In genomic region chr20:6697228-6697972, GRCh38 we compare ENCODE assay signal across 29 cellular contexts.
DNase-seq lines count a peak whose midpoint lies in the region; ATAC-seq, FAIRE-seq and TF ChIP-seq lines count a peak whose summit lies in the region.
"Had no signal": no experiment of that assay in that cellular context is flagged by ENCODE, and none has a peak within 500 bp of the region (broad histone marks: within the 10 kb centered on the region; RNA-seq: fewer than 3 reads in every experiment).

No MANE protein-coding gene starts in this region.

- POLR2A ChIA-PET in PC-9 (lab: Charles Lee; ENCODE audit: unreplicated experiment) = no interaction called here

- peaks cover 0 to 47% (median 0%) of the 10 kb centered on the region in 11 experiments; a peak in 4 of 22 replicates for H3K27me3 ChIP-seq in BLaER1 treated with 17β-estradiol and CSF1 and Interleukin-3, amounts not matched to agents 10 nM and 100 nM
- H3K27me3 ChIP-seq in PC-9 (ENCODE audit: insufficient read depth, low read depth) (no peaks in the 10 kb centered on the region), foreskin keratinocyte (no peaks in the 10 kb centered on the region), mammary epithelial cell (ENCODE audit: insufficient read depth, low read length) (no peaks in the 10 kb centered on the region)
- H3K27me3 ChIP-seq: Peyer's patch, SJSA1, suprapubic skin, uterus had no signal

- TF ChIP-seq CTCF in PC-9 (conservative IDR thresholded peaks at IDR 0.05) (no peak), foreskin keratinocyte (conservative IDR thresholded peaks at IDR 0.05) (no peak), mammary epithelial cell (conservative IDR thresholded peaks at IDR 0.05 in 1 of 2, IDR thresholded peaks at IDR 0.05 in 1 of 2; ENCODE audit: extremely low read depth in 1 of 2, insufficient read depth in 1 of 2, low read depth in 1 of 2, low read length in 2 of 2) (no peak)

- peaks cover 0 to 22% (median 6%) of the 10 kb centered on the region in 11 experiments; a peak in 11 of 22 replicates for H3K9me3 ChIP-seq in BLaER1 treated with 17β-estradiol and CSF1 and Interleukin-3, amounts not matched to agents 10 nM and 100 nM (replicated peaks in 1 of 11)
- H3K9me3 ChIP-seq in PC-9 (ENCODE audit: insufficient read depth, low read depth) = no peaks in the 10 kb centered on the region
- no peaks in the 10 kb centered on the region for H3K9me3 ChIP-seq in mammary epithelial cell (replicated peaks; ENCODE audit: insufficient read depth, low read length)
- H3K9me3 ChIP-seq: left ventricle myocardium inferior, Peyer's patch, SJSA1, suprapubic skin, uterus had no signal

- CTCF ChIA-PET in PC-9 (lab: Charles Lee) = no interaction called here
- CTCF ChIA-PET in mammary epithelial cell (lab: Charles Lee; ENCODE audit: low non-redundant PET) = interaction anchor here (0.7 kb wide), 1 partner anchor 109 kb away, joined by 6 read pairs; no protein-coding TSS in a partner anchor

- peaks cover 0 to 18% (median 0%) of the 10 kb centered on the region in 11 experiments; a peak in 4 of 22 replicates for H4K20me1 ChIP-seq in BLaER1 treated with 17β-estradiol and CSF1 and Interleukin-3, amounts not matched to agents 10 nM and 100 nM
- H4K20me1 ChIP-seq in PC-9 (ENCODE audit: insufficient read depth) (no peaks in the 10 kb centered on the region), mammary epithelial cell (ENCODE audit: insufficient read depth, low read length) (no peaks in the 10 kb centered on the region)

- peaks cover 6% of the 10 kb centered on the region; the same call in 1 of the 2 replicates for H3F3A ChIP-seq in PC-9 (ENCODE audit: insufficient read depth, low read depth)

- no peak for FAIRE-seq in RCC 7860 (lab: Jason Lieb, UNC)
- FAIRE-seq: D721Med had no signal

- WGBS in mammary epithelial cell (ENCODE audit: low coverage, missing lambda C conversion rate) = 79% methylated on average over 8 of the region's 12 CpGs

- DNase-seq in PC-9 (no peak), foreskin keratinocyte (no peak), myocyte (ENCODE audit: low read depth) (peak; percentile 4), RCC 7860 (ENCODE audit: low spot score) (no peak), mammary epithelial cell (no peak), GF-D8 (lab: John Stamatoyannopoulos, UW) (no peak)
- DNase-seq: activated CD4-positive, alpha-beta T cell treated with anti-CD3 and anti-CD28 coated beads for 4 hours; activated CD8-positive, alpha-beta memory T cell treated with anti-CD3 and anti-CD28 coated beads for 24 hours; activated T-cell treated with anti-CD3 and anti-CD28 coated beads for 4 hours; amniotic stem cell; Karpas-422; left ventricle myocardium inferior; midbrain; MV-4-11; natural killer cell; NCI-H1436 treated with DMSO at 0.1 percent for 48 hours; NCI-H2081 treated with DMSO at 0.1 percent for 48 hours; NCI-H2227 treated with DMSO at 0.1 percent for 48 hours; NCI-H526 treated with DMSO at 0.1 percent for 48 hours; stimulated activated naive CD4-positive, alpha-beta T cell; T1000; uterus had no signal

- in situ Hi-C loops in mammary epithelial cell (cut with MboI; ENCODE audit: low sequenced_read_pairs in 2 of 2) = no loop called here

- H3K79me2 ChIP-seq in PC-9 (ENCODE audit: low read depth) (no peaks in the 10 kb centered on the region), mammary epithelial cell (ENCODE audit: insufficient read depth, low read length) (no peaks in the 10 kb centered on the region)

- no peak overlapping the region for H3K27ac ChIP-seq in BLaER1 treated with 17β-estradiol and CSF1 and Interleukin-3, amounts not matched to agents 10 nM and 100 nM
- H3K27ac ChIP-seq in PC-9 (no peak overlapping the region), foreskin keratinocyte (peak overlapping the region; percentile 20), mammary epithelial cell (ENCODE audit: insufficient read depth, low read depth, low read length) (no peak overlapping the region)
- H3K27ac ChIP-seq: left ventricle myocardium inferior, SJSA1, suprapubic skin, uterus, VCaP had no signal

- H3K4me2 ChIP-seq in BLaER1 treated with 17β-estradiol and CSF1 and Interleukin-3, amounts not matched to agents 10 nM and 100 nM = peak overlapping the region in 8 of 11 experiments; percentile 6 to 98 (median 89); a peak in 14 of 22 replicates
- H3K4me2 ChIP-seq in PC-9 = peak overlapping the region; percentile 34; the same call in 1 of the 2 replicates
- H3K4me2 ChIP-seq in mammary epithelial cell (ENCODE audit: insufficient read depth, low read depth, low read length) = no peak overlapping the region

- intact Hi-C loops in PC-9 (cut with micrococcal nuclease; ENCODE audit: unreplicated experiment) = no loop called here
- intact Hi-C loops in mammary epithelial cell (cut with micrococcal nuclease) = no loop called here

- no peaks in the 10 kb centered on the region for H3K9me2 ChIP-seq in PC-9 (ENCODE audit: insufficient read depth)

- H2AFZ ChIP-seq in PC-9 (no peak overlapping the region), mammary epithelial cell (ENCODE audit: low read depth, low read length) (no peak overlapping the region)

- ATAC-seq in foreskin keratinocyte (no peak), GM19452 (IDR thresholded peaks at IDR 0.05; ENCODE audit: unreplicated experiment) (no peak)
- ATAC-seq: natural killer cell had no signal

- no peaks in the 10 kb centered on the region for H3K36me3 ChIP-seq in BLaER1 treated with 17β-estradiol and CSF1 and Interleukin-3, amounts not matched to agents 10 nM and 100 nM
- H3K36me3 ChIP-seq in PC-9 (ENCODE audit: low read depth) (no peaks in the 10 kb centered on the region), mammary epithelial cell (ENCODE audit: insufficient read depth, low read length) (no peaks in the 10 kb centered on the region)
- H3K36me3 ChIP-seq: left ventricle myocardium inferior, Peyer's patch, SJSA1, suprapubic skin, uterus had no signal

- dilution Hi-C loops in mammary epithelial cell (cut with HindIII; ENCODE audit: low sequenced_read_pairs) = no loop called here

- no peak overlapping the region for H3K9ac ChIP-seq in BLaER1 treated with 17β-estradiol and CSF1 and Interleukin-3, amounts not matched to agents 10 nM and 100 nM
- no peak overlapping the region for H3K9ac ChIP-seq in mammary epithelial cell (ENCODE audit: insufficient read depth, low read length)

- H3K4me1 ChIP-seq in BLaER1 treated with 17β-estradiol and CSF1 and Interleukin-3, amounts not matched to agents 10 nM and 100 nM = peaks cover 39 to 69% (median 66%) of the 10 kb centered on the region in 10 experiments
- H3K4me1 ChIP-seq in PC-9 (replicated peaks; ENCODE audit: insufficient read depth) = peaks cover 27% of the 10 kb centered on the region
- peaks cover 27% of the 10 kb centered on the region for H3K4me1 ChIP-seq in foreskin keratinocyte
- peaks cover 17% of the 10 kb centered on the region for H3K4me1 ChIP-seq in mammary epithelial cell (ENCODE audit: insufficient read depth, low read length)
- H3K4me1 ChIP-seq: uterus had no signal

- H3K4me3 ChIP-seq in BLaER1 treated with 17β-estradiol and CSF1 and Interleukin-3, amounts not matched to agents 10 nM and 100 nM = no peak overlapping the region
- no peak overlapping the region for H3K4me3 ChIP-seq in PC-9
- H3K4me3 ChIP-seq in mammary epithelial cell (replicated peaks in 1 of 3; ENCODE audit: insufficient read depth in 1 of 3, low read depth in 2 of 3, low read length in 3 of 3) = no peak overlapping the region
- H3K4me3 ChIP-seq: left ventricle myocardium inferior, Peyer's patch, SJSA1, suprapubic skin, uterus had no signal

- BruUV-seq in PC-9 (replicated peaks; lab: Mats Ljungman, UMichigan) (no TSS peak), mammary epithelial cell (replicated peaks; lab: Mats Ljungman, UMichigan) (no TSS peak)
